In genomic region chr4:160371446-160371845, GRCh38 we compare ENCODE assay signal across 33 cellular contexts.
"Had no signal": no experiment of that assay in that cellular context is flagged by ENCODE, and none has a peak within 500 bp of the region (broad histone marks: within the 10 kb centered on the region; RNA-seq: fewer than 3 reads in every experiment).

No MANE protein-coding gene starts in this region.

- H3K4me1 Mint-ChIP-seq: naive B cell; naive thymus-derived CD8-positive, alpha-beta T cell; nephron progenitor cell; neural crest cell; stimulated activated memory B cell treated with anti-CD40 and anti-IgM and Interleukin-4, amounts not matched to agents 10 μg/mL and 1 μg/mL and 100 μg/mL, for 72 hours had no signal

- H3K4me3 ChIP-seq: ovary, psoas muscle, right lobe of liver, sigmoid colon, skin epidermis, smooth muscle cell, spleen, stomach, suprapubic skin, testis, tibial artery, transverse colon, upper lobe of left lung, vagina had no signal

- DNase-seq: naive B cell; naive thymus-derived CD8-positive, alpha-beta T cell; nephron progenitor cell; nucleus accumbens; ovary; posterior cingulate gyrus; psoas muscle; right cardiac atrium; right lobe of liver; sigmoid colon; spleen; stimulated activated CD4-positive, alpha-beta T cell treated with anti-CD3 and anti-CD28 coated beads, Interleukin-12 subunit alpha, Interleukin-12 subunit beta, amount 100 ng/mL, for 4 hours; stimulated activated CD4-positive, alpha-beta T cell treated with anti-CD3 and anti-CD28 coated beads, Interleukin-1b, Interleukin-23, amount 100 ng/mL, for 48 hours; stimulated activated CD4-positive, alpha-beta T cell treated with anti-CD3 and anti-CD28 coated beads, Interleukin-4, amount 100 ng/mL, for 1 hour; stimulated activated CD4-positive, alpha-beta T cell treated with anti-CD3 and anti-CD28 coated beads, Interleukin-4, amount 100 ng/mL, for 4 hours; stimulated activated CD8-positive, alpha-beta memory T cell treated with anti-CD3 and anti-CD28 coated beads, Interleukin-4, amount 100 ng/mL, for 48 hours; stimulated activated naive CD4-positive, alpha-beta T cell treated with Interleukin-2 at 50 U/mL for 16 hours; stomach; testis; tibial artery; transverse colon; upper lobe of left lung had no signal

- H3K36me3 ChIP-seq: neutrophil, ovary, right lobe of liver, sigmoid colon, spleen, stomach, suprapubic skin, tibial artery, transverse colon, upper lobe of left lung, vagina had no signal

- H3K4me3 Mint-ChIP-seq: naive B cell; naive thymus-derived CD8-positive, alpha-beta T cell; natural killer cell treated with Interleukin-12 subunit alpha and Interleukin-12 subunit beta and Interleukin-15 and Interleukin-18, amount 100 ng/mL, for 72 hours; nephron progenitor cell; neural crest cell; stimulated activated memory B cell treated with anti-CD40 and anti-IgM and Interleukin-4, amounts not matched to agents 10 μg/mL and 1 μg/mL and 100 μg/mL, for 72 hours; stimulated activated naive CD8-positive, alpha-beta T cell treated with anti-CD3 and anti-CD28 coated beads, Interleukin-15, Interleukin-2, amounts not matched to agents 100 ng/mL and 50 ng/mL, for 24 hours had no signal

- H3K9me3 ChIP-seq: neutrophil, ovary, psoas muscle, right lobe of liver, sigmoid colon, stomach, suprapubic skin, testis, tibial artery, transverse colon, upper lobe of left lung, vagina had no signal

- H3K9ac ChIP-seq: parathyroid adenoma had no signal

- H3K27me3 Mint-ChIP-seq: naive B cell; naive thymus-derived CD8-positive, alpha-beta T cell; natural killer cell treated with Interleukin-12 subunit alpha and Interleukin-12 subunit beta and Interleukin-15 and Interleukin-18, amount 100 ng/mL, for 72 hours; progenitor cell of endocrine pancreas; stimulated activated memory B cell treated with anti-CD40 and anti-IgM and Interleukin-4, amounts not matched to agents 10 μg/mL and 1 μg/mL and 100 μg/mL, for 72 hours; stimulated activated naive CD8-positive, alpha-beta T cell treated with anti-CD3 and anti-CD28 coated beads, Interleukin-15, Interleukin-2, amounts not matched to agents 100 ng/mL and 50 ng/mL, for 24 hours had no signal

- H3K36me3 Mint-ChIP-seq: naive B cell; naive thymus-derived CD8-positive, alpha-beta T cell; natural killer cell treated with Interleukin-12 subunit alpha and Interleukin-12 subunit beta and Interleukin-15 and Interleukin-18, amount 100 ng/mL, for 72 hours; stimulated activated memory B cell treated with anti-CD40 and anti-IgM and Interleukin-4, amounts not matched to agents 10 μg/mL and 1 μg/mL and 100 μg/mL, for 72 hours had no signal

- H3K4me2 ChIP-seq: smooth muscle cell had no signal

- H3K27ac ChIP-seq: neutrophil, ovary, parathyroid adenoma, psoas muscle, right lobe of liver, sigmoid colon, skin epidermis, spleen, stomach, suprapubic skin, testis, tibial artery, transverse colon, upper lobe of left lung, vagina had no signal

- H2AFZ ChIP-seq: parathyroid adenoma had no signal

- H3K27me3 ChIP-seq: neutrophil, right lobe of liver, sigmoid colon, spleen, stomach, suprapubic skin, testis, tibial artery, transverse colon, upper lobe of left lung, vagina had no signal

- H3K79me2 ChIP-seq: parathyroid adenoma had no signal

- ATAC-seq: naive thymus-derived CD8-positive, alpha-beta T cell; natural killer cell treated with Interleukin-12 subunit alpha and Interleukin-12 subunit beta and Interleukin-15 and Interleukin-18, amount 100 ng/mL, for 72 hours; psoas muscle; right cardiac atrium; right lobe of liver; stimulated activated memory B cell treated with anti-CD40 and anti-IgM and Interleukin-4, amounts not matched to agents 10 μg/mL and 1 μg/mL and 100 μg/mL, for 72 hours had no signal

- H3K4me1 ChIP-seq: parathyroid adenoma, psoas muscle, right lobe of liver, sigmoid colon, spleen, stomach, suprapubic skin, testis, tibial artery, transverse colon, upper lobe of left lung, vagina had no signal

- H3K9me3 Mint-ChIP-seq: nephron progenitor cell; neural crest cell; stimulated activated memory B cell treated with anti-CD40 and anti-IgM and Interleukin-4, amounts not matched to agents 10 μg/mL and 1 μg/mL and 100 μg/mL, for 72 hours had no signal

- H3K27ac Mint-ChIP-seq: naive B cell; naive thymus-derived CD8-positive, alpha-beta T cell; natural killer cell treated with Interleukin-12 subunit alpha and Interleukin-12 subunit beta and Interleukin-15 and Interleukin-18, amount 100 ng/mL, for 72 hours; nephron progenitor cell; progenitor cell of endocrine pancreas; stimulated activated memory B cell treated with anti-CD40 and anti-IgM and Interleukin-4, amounts not matched to agents 10 μg/mL and 1 μg/mL and 100 μg/mL, for 72 hours; stimulated activated naive CD8-positive, alpha-beta T cell treated with anti-CD3 and anti-CD28 coated beads, Interleukin-15, Interleukin-2, amounts not matched to agents 100 ng/mL and 50 ng/mL, for 24 hours had no signal
